ENCODE assay signal across 12 cellular contexts in the genomic region with DNA sequence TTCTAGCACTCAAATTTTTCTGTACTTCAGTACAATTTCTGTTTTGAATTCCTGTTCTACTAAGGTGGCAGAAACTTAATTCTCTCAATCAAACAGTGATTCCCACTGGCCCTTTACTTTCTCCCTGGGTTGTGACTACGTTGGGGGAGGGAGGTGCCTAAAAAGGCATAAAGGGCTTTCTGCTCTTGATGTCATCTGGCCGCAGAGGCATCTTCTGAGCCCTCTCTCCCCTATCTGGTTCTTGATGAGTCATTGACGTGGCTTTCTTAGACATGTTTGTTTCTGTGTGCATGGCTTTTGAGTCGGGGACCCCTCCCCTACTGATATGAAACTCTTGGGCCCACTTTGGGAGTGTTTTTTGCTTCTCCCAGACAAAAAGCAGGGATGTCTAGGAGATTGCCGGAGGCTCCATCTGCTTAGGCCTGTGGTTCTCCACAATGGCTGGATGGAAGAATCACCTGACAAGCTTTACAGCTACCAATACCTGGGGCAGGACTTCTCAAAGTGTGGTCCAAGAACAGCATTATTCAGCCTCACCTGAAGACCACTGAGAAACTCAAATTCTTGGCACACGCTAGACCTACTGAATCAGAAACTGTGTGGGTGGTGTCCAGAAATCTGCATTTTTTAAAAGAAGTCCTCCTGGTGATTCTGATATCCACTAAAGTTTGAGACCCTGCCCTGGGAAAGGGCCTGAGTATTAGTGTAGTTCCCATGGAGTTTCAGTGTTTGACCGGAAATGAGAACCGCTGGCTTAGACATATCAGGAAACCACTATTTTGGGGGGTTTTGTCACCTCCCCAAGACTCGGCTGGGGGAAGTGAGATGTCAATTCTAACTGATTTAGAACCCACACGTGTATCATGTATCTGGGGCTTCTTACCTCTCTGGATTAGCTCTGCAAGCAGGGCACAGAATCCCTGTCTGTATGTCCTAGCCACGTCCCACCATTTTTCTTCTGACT.
DNase-seq lines count a peak whose midpoint lies in the region; ATAC-seq, FAIRE-seq and TF ChIP-seq lines count a peak whose summit lies in the region.
"Had no signal": no experiment of that assay in that cellular context is flagged by ENCODE, and none has a peak within 500 bp of the region (broad histone marks: within the 10 kb centered on the region; RNA-seq: fewer than 3 reads in every experiment).

No MANE protein-coding gene starts in this region.

- H3K4me3 ChIP-seq in BLaER1, result no peak overlapping the region
- no peak overlapping the region for H3K4me3 ChIP-seq in MM.1S (ENCODE audit: low read length)
- no peak overlapping the region for H3K4me3 ChIP-seq in CD8-positive, alpha-beta memory T cell (ENCODE audit: low read length)
- H3K4me3 ChIP-seq: heart right ventricle, uterus had no signal

- no peak overlapping the region for H3K9ac ChIP-seq in BLaER1
- H3K9ac ChIP-seq in MM.1S (ENCODE audit: low read length), result no peak overlapping the region

- no peaks in the 10 kb centered on the region for H3K9me2 ChIP-seq in MM.1S (replicated peaks; ENCODE audit: insufficient read depth, low read length)

- H4K20me1 ChIP-seq in BLaER1 (no peaks in the 10 kb centered on the region), MM.1S (ENCODE audit: insufficient read depth, low read length) (no peaks in the 10 kb centered on the region)

- in situ Hi-C loops in KBM-7 (cut with MboI; ENCODE audit: low pct_unique_long_range_greater_than_20kb, low sequenced_read_pairs), result no loop called here

- H3K9me3 ChIP-seq in BLaER1, result no peaks in the 10 kb centered on the region
- H3K9me3 ChIP-seq in MM.1S (replicated peaks; ENCODE audit: insufficient read depth, low read length), result no peaks in the 10 kb centered on the region
- no peaks in the 10 kb centered on the region for H3K9me3 ChIP-seq in CD8-positive, alpha-beta memory T cell (ENCODE audit: low read length)
- H3K9me3 ChIP-seq: heart right ventricle, uterus had no signal

- no peak overlapping the region for H3K4me3 Mint-ChIP-seq in CD8-positive, alpha-beta memory T cell
- H3K4me3 Mint-ChIP-seq: B cell had no signal

- H3K4me2 ChIP-seq in BLaER1, result peak overlapping the region; percentile 18
- H3K4me2 ChIP-seq in MM.1S (ENCODE audit: low read depth, low read length), result no peak overlapping the region

- peak; percentile 49 for ATAC-seq in GM19035 (IDR thresholded peaks at IDR 0.05; ENCODE audit: unreplicated experiment)
- ATAC-seq: heart right ventricle had no signal

- no peak overlapping the region for H3K27ac Mint-ChIP-seq in CD8-positive, alpha-beta memory T cell
- H3K27ac Mint-ChIP-seq: B cell had no signal

- peaks cover 0 to 2% (median 0%) of the 10 kb centered on the region in 5 donors for H3K9me3 Mint-ChIP-seq in CD8-positive, alpha-beta memory T cell

- TF ChIP-seq CTCF in MM.1S (IDR thresholded peaks at IDR 0.05; ENCODE audit: low read length), result no peak

- CTCF ChIA-PET in CD8-positive, alpha-beta memory T cell (lab: Charles Lee), result no interaction called here

- no peaks in the 10 kb centered on the region for H3F3A ChIP-seq in MM.1S (ENCODE audit: insufficient read depth, low read length)

- H3K36me3 Mint-ChIP-seq in CD8-positive, alpha-beta memory T cell, result no peaks in the 10 kb centered on the region

- TF ChIP-seq POLR2A in H54 (IDR thresholded peaks at IDR 0.05; ENCODE audit: low read depth, low read length), result no peak

- peaks cover 0 to 4% of the 10 kb centered on the region in 2 donors for H3K27me3 Mint-ChIP-seq in CD8-positive, alpha-beta memory T cell
- H3K27me3 Mint-ChIP-seq: B cell had no signal

- H3K27ac ChIP-seq in BLaER1 (no peak overlapping the region), MM.1S (ENCODE audit: low read length) (no peak overlapping the region)
- no peak overlapping the region for H3K27ac ChIP-seq in CD8-positive, alpha-beta memory T cell (ENCODE audit: low read depth, low read length)
- H3K27ac ChIP-seq: heart right ventricle, uterus had no signal

- H3K36me3 ChIP-seq in BLaER1 (no peaks in the 10 kb centered on the region), MM.1S (replicated peaks; ENCODE audit: insufficient read depth, low read length) (no peaks in the 10 kb centered on the region)
- no peaks in the 10 kb centered on the region for H3K36me3 ChIP-seq in CD8-positive, alpha-beta memory T cell (ENCODE audit: insufficient read depth, low read length)
- H3K36me3 ChIP-seq: heart right ventricle, uterus had no signal

- POLR2A ChIA-PET in CD8-positive, alpha-beta memory T cell (lab: Charles Lee), result no interaction called here

- H3K4me1 ChIP-seq in BLaER1 (peaks cover 21% of the 10 kb centered on the region), MM.1S (ENCODE audit: low read length) (no peaks in the 10 kb centered on the region)
- no peaks in the 10 kb centered on the region for H3K4me1 ChIP-seq in CD8-positive, alpha-beta memory T cell (ENCODE audit: insufficient read depth, low read length)
- H3K4me1 ChIP-seq: uterus had no signal

- peaks cover 0 to 6% (median 5%) of the 10 kb centered on the region in 3 donors for H3K4me1 Mint-ChIP-seq in CD8-positive, alpha-beta memory T cell
- H3K4me1 Mint-ChIP-seq: B cell had no signal

- no peaks in the 10 kb centered on the region for H3K79me2 ChIP-seq in MM.1S (ENCODE audit: low read length)

- H3K27me3 ChIP-seq in BLaER1 (no peaks in the 10 kb centered on the region), MM.1S (replicated peaks; ENCODE audit: insufficient read depth, low read length) (no peaks in the 10 kb centered on the region)
- H3K27me3 ChIP-seq in CD8-positive, alpha-beta memory T cell (ENCODE audit: insufficient read depth, low read length, poor library complexity, severe bottlenecking), result no peaks in the 10 kb centered on the region
- H3K27me3 ChIP-seq: heart right ventricle, uterus had no signal

- no peak overlapping the region for H2AFZ ChIP-seq in MM.1S (ENCODE audit: low read length)

- DNase-seq in UCSD-AML1 (lab: John Stamatoyannopoulos, UW; ENCODE audit: unreplicated experiment), result peak; percentile 8
- DNase-seq in myocyte (ENCODE audit: low read depth), result peak; percentile 65
- DNase-seq in MM.1S, result no peak
- DNase-seq in KBM-7, result no peak
- DNase-seq in H54 (ENCODE audit: insufficient read length, low spot score), result no peak
- no peak for DNase-seq in CD8-positive, alpha-beta memory T cell
- DNase-seq: activated CD8-positive, alpha-beta memory T cell treated with anti-CD3 and anti-CD28 coated beads for 24 hours; heart right ventricle; uterus had no signal

- FAIRE-seq in H54 (lab: Jason Lieb, UNC), result no peak

Comparison
In these comparisons a context has a peak if more than half of its experiments do, and no peak if none do; other contexts are left out.
1. DNase-seq: peak in UCSD-AML1 (single experiment) and myocyte (single experiment); none in MM.1S (single experiment), KBM-7 (single experiment), H54 (single experiment) and CD8-positive, alpha-beta memory T cell (0 of 5).